Comparison of ENCODE assay signal across 1 cellular context in genomic region chr19:47730521-47730889, GRCh38.
TF ChIP-seq lines count a peak whose summit lies in the region.

No MANE protein-coding gene starts in this region.

TF ChIP-seq in endothelial cell of umbilical vein, 7 proteins besides CTCF, POLR2A, EP300 and RAD21:
- TF ChIP-seq EZH2 (IDR thresholded peaks at IDR 0.05; ENCODE audit: borderline replicate concordance, low read depth, low read length, severe bottlenecking) (no peak), GATA2 (IDR thresholded peaks at IDR 0.05; ENCODE audit: insufficient read depth, insufficient read length, low read depth, low read length) (no peak), POLR2AphosphoS5 (IDR thresholded peaks at IDR 0.05; ENCODE audit: insufficient read depth, low read depth, low read length) (no peak), JUN (IDR thresholded peaks at IDR 0.05; ENCODE audit: borderline replicate concordance, insufficient read depth, insufficient read length, low read depth) (no peak), FOS (IDR thresholded peaks at IDR 0.05; ENCODE audit: borderline replicate concordance, insufficient read depth, low read length) (no peak), MAX (IDR thresholded peaks at IDR 0.05; ENCODE audit: insufficient read depth, insufficient read length) (no peak), MYC (IDR thresholded peaks at IDR 0.05; ENCODE audit: low read depth, low read length) (no peak)
